ENCODE assay signal across 10 cellular contexts in the genomic region with DNA sequence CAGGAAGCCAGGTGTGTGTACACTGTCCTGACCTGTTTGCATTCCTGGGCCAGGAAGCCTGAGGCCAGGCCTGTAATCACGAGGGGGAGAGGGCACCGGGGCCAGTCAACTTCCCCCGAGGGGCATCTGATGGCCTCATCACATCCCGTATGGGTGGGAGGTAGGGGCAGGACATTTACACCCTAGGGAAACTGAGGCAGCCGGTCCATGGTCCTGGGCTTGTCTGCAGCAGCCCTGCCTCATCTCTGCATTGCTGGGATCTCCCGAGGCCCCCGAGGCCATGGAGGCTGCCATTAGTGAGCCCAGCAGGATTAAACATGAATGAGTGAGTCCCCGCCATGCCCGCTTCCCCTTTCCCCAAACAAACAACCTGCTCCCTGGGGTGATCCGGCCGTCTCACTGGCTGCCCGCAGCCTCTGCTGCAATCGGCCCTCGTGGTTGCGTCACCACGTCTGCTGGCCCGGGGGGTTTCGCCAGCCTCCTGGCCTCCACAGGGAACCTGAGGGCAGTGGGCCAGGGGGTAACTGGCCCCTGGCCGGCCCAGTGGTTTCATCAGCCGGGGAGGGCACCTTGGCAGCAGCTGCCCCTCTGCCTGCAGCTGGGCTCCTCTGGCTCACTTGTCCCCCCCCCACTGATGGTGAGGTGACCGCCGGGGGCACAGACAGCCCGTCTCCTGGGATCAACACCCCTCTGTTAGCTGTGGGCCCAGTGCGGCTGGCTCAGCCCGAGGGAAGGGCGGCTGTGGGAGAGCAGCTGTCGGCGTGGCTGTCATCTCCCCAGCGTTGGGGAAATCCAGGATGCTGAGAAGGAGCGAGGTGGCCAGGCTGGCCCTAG.
A peak's percentile ranks its signal among the peaks of the same experiment; 100 is the strongest.
DNase-seq lines count a peak whose midpoint lies in the region; ATAC-seq, FAIRE-seq and TF ChIP-seq lines count a peak whose summit lies in the region.
"Had no signal": no experiment of that assay in that cellular context is flagged by ENCODE, and none has a peak within 500 bp of the region (broad histone marks: within the 10 kb centered on the region; RNA-seq: fewer than 3 reads in every experiment).

No MANE protein-coding gene starts in this region.

- H3K14ac ChIP-seq in H1 (ENCODE audit: insufficient read length), result no peak overlapping the region

- peak overlapping the region; percentile 14; the same call in 1 of the 2 replicates for H3K27ac ChIP-seq in H1 (ENCODE audit: low read depth, low read length)

- no peaks in the 10 kb centered on the region for H3K36me3 Mint-ChIP-seq in osteocyte (ENCODE audit: unreplicated experiment)
- H3K36me3 Mint-ChIP-seq in activated T-cell treated with anti-CD3 and anti-CD28 coated beads, Interleukin-2, amount 50 U/mL, for 4 hours (ENCODE audit: insufficient read depth), result no peaks in the 10 kb centered on the region

- H3K27me3 Mint-ChIP-seq in osteocyte (ENCODE audit: unreplicated experiment), result no peaks in the 10 kb centered on the region
- no peaks in the 10 kb centered on the region for H3K27me3 Mint-ChIP-seq in activated T-cell treated with anti-CD3 and anti-CD28 coated beads, Interleukin-2, amount 50 U/mL, for 4 hours (ENCODE audit: low read depth)

- 75% methylated on average over 27 of the region's 30 CpGs; no CpG with 5 or more reads in 1 of the 2 experiments for WGBS in H1 (ENCODE audit: extremely low coverage in 1 of 2, insufficient coverage in 1 of 2, insufficient read length in 1 of 2, insufficient replicate concordance in 2 of 2, low coverage in 1 of 2, low lambda C conversion rate in 2 of 2, missing lambda C conversion rate in 1 of 2), 2 experiments

- in situ Hi-C loops in GM13976 (cut with MboI; ENCODE audit: low sequenced_read_pairs, unreplicated experiment), result no loop called here

- no peak for TF ChIP-seq RAD21 in H1 (IDR thresholded peaks at IDR 0.05 in 1 of 2, conservative IDR thresholded peaks at IDR 0.05 in 1 of 2; ENCODE audit: low read depth in 2 of 2, low read length in 2 of 2)

- no peak overlapping the region for H3K23ac ChIP-seq in H1 (ENCODE audit: insufficient read length)

- peak overlapping the region; percentile 87 for H3K27ac Mint-ChIP-seq in osteocyte (ENCODE audit: unreplicated experiment)

- H2BK20ac ChIP-seq in H1 (ENCODE audit: low read length), result peak overlapping the region; percentile 55; the same call in 1 of the 2 replicates

- no peaks in the 10 kb centered on the region for H3K9me3 Mint-ChIP-seq in osteocyte (ENCODE audit: unreplicated experiment)
- H3K9me3 Mint-ChIP-seq in activated T-cell treated with anti-CD3 and anti-CD28 coated beads, Interleukin-2, amount 50 U/mL, for 4 hours, result no peaks in the 10 kb centered on the region

- peaks cover 0 to 10% of the 10 kb centered on the region in 2 experiments for H4K20me1 ChIP-seq in H1 (replicated peaks in 1 of 2; ENCODE audit: control insufficient read depth in 1 of 2, insufficient read depth in 2 of 2, low read length in 2 of 2)

- H3K4me3 ChIP-seq in H1 (ENCODE audit: extremely low read depth in 1 of 4, insufficient read depth in 2 of 4, low read depth in 3 of 4, low read length in 4 of 4), result no peak overlapping the region
- H3K4me3 ChIP-seq: pancreas, Peyer's patch had no signal

- peak overlapping the region; percentile 85 for H4K91ac ChIP-seq in H1 (replicated peaks; ENCODE audit: insufficient read length, low read length)

- CTCF ChIA-PET in H1 (lab: Charles Lee; ENCODE audit: partially characterized antibody), result interaction anchor here (1.0 to 9.8 kb wide), 23 partner anchors 9 to 273 kb away, joined by 3 to 153 read pairs (median 6); no protein-coding TSS in a partner anchor

- ATAC-seq in activated T-cell treated with anti-CD3 and anti-CD28 coated beads, Interleukin-2, amount 50 U/mL, for 4 hours, result no peak
- ATAC-seq in GM18907 (IDR thresholded peaks at IDR 0.05; ENCODE audit: unreplicated experiment), result no peak

- H3K4me3 Mint-ChIP-seq in osteocyte (ENCODE audit: unreplicated experiment), result peak overlapping the region; percentile 14
- H3K4me3 Mint-ChIP-seq in activated T-cell treated with anti-CD3 and anti-CD28 coated beads, Interleukin-2, amount 50 U/mL, for 4 hours, result no peak overlapping the region

- no peaks in the 10 kb centered on the region for H3K79me2 ChIP-seq in H1 (ENCODE audit: control insufficient read depth in 1 of 2, insufficient read depth in 2 of 2, low read length in 2 of 2)

- no peak overlapping the region for H3K4me2 ChIP-seq in H1 (ENCODE audit: insufficient read depth in 1 of 2, low read depth in 2 of 2, low read length in 2 of 2)

- 0 out of 2 replicates have a peak, but pooled peaks cover 4% of the 10 kb centered on the region for H3K79me1 ChIP-seq in H1 (ENCODE audit: low read depth, low read length)

- H4K5ac ChIP-seq in H1 (ENCODE audit: insufficient read length, low read depth, low read length), result no peak overlapping the region

- peak overlapping the region; percentile 92; the same call in 1 of the 2 replicates for H2BK5ac ChIP-seq in H1 (ENCODE audit: low read depth, low read length)

- POLR2A ChIA-PET in H1 (lab: Charles Lee; ENCODE audit: partially characterized antibody), result interaction anchor here (0.8 to 2.4 kb wide), 2 partner anchors 27 to 71 kb away, joined by 3 to 7 read pairs; no protein-coding TSS in a partner anchor

- TF ChIP-seq EP300 in H1 (IDR thresholded peaks at IDR 0.05; ENCODE audit: borderline replicate concordance in 1 of 2, low read depth in 2 of 2, low read length in 2 of 2), result no peak

- no peaks in the 10 kb centered on the region for H3K27me3 ChIP-seq in H1 (replicated peaks in 1 of 4; ENCODE audit: control insufficient read depth in 3 of 4, extremely low read depth in 1 of 4, insufficient read depth in 3 of 4, low read length in 3 of 4)
- H3K27me3 ChIP-seq: pancreas, Peyer's patch had no signal

- FAIRE-seq in H1 (lab: Jason Lieb, UNC), result no peak
- FAIRE-seq: pancreas had no signal

- DNase-seq in ELR (ENCODE audit: low read depth) (peak; percentile 35), NCI-H226 (peak; percentile 51), H1 (ENCODE audit: low read depth in 1 of 2, low spot score in 2 of 2) (no peak), osteocyte (ENCODE audit: extremely low spot score, unreplicated experiment) (peak; percentile 92), GM13976 (ENCODE audit: low spot score) (no peak)
- DNase-seq in activated T-cell treated with anti-CD3 and anti-CD28 coated beads, Interleukin-2, amount 50 U/mL, for 4 hours, result no peak
- no peak for DNase-seq in activated CD4-positive, alpha-beta T cell treated with anti-CD3 and anti-CD28 coated beads, Interleukin-2, amount 50 U/mL, for 48 hours

- H3K23me2 ChIP-seq in H1 (ENCODE audit: low read depth, low read length), result peaks cover 5% of the 10 kb centered on the region

- peak overlapping the region; percentile 44; the same call in 1 of the 2 replicates for H2AK5ac ChIP-seq in H1 (ENCODE audit: low read depth, low read length)

- no peak overlapping the region for H2AFZ ChIP-seq in H1 (ENCODE audit: low read length)

- H3K4me1 ChIP-seq in H1 (replicated peaks in 1 of 4; ENCODE audit: control insufficient read depth in 3 of 4, insufficient read depth in 4 of 4, low read length in 3 of 4), result peaks cover 6 to 37% (median 18%) of the 10 kb centered on the region in 4 experiments

- peak overlapping the region; percentile 75 for H4K8ac ChIP-seq in H1 (ENCODE audit: extremely low read depth, insufficient read depth, low read length)

- H3K18ac ChIP-seq in H1 (ENCODE audit: extremely low read depth, low read length), result peak overlapping the region; percentile 83

- no peak for TF ChIP-seq POLR2A in H1 (IDR thresholded peaks at IDR 0.05; ENCODE audit: control extremely low read depth in 1 of 2, low read depth in 2 of 2, low read length in 2 of 2)

- H3K4me1 Mint-ChIP-seq in osteocyte (ENCODE audit: unreplicated experiment), result peaks cover 45% of the 10 kb centered on the region
- no peaks in the 10 kb centered on the region for H3K4me1 Mint-ChIP-seq in activated T-cell treated with anti-CD3 and anti-CD28 coated beads, Interleukin-2, amount 50 U/mL, for 4 hours (ENCODE audit: low read depth)

- H3K9me3 ChIP-seq in H1 (ENCODE audit: insufficient read depth in 2 of 2, low read depth in 1 of 2, low read length in 1 of 2), result no peaks in the 10 kb centered on the region
- H3K9me3 ChIP-seq: pancreas, Peyer's patch had no signal

- H2BK15ac ChIP-seq in H1 (ENCODE audit: low read length), result no peak overlapping the region

- no peaks in the 10 kb centered on the region for H3K36me3 ChIP-seq in H1 (ENCODE audit: control insufficient read depth in 2 of 4, insufficient read depth in 4 of 4, low read length in 3 of 4)
- H3K36me3 ChIP-seq: pancreas, Peyer's patch had no signal

- peak overlapping the region; percentile 100 for H2BK12ac ChIP-seq in H1 (ENCODE audit: low read depth, low read length)

- peak overlapping the region; percentile 44 for H3K4ac ChIP-seq in H1 (replicated peaks; ENCODE audit: insufficient read length, low read depth, low read length)

- TF ChIP-seq CTCF in H1 (IDR thresholded peaks at IDR 0.05; ENCODE audit: control extremely low read depth in 1 of 3, insufficient read depth in 1 of 3, low read depth in 1 of 3, low read length in 3 of 3) (no peak), osteocyte (IDR thresholded peaks at IDR 0.05) (no peak), GM13976 (IDR thresholded peaks at IDR 0.05; ENCODE audit: borderline replicate concordance, control extremely low read depth, extremely low read depth, insufficient read depth, missing control alignments) (no peak)

- H3K9ac ChIP-seq in H1 (replicated peaks in 1 of 4; ENCODE audit: extremely low read depth in 1 of 4, low read depth in 3 of 4, low read length in 3 of 4), result no peak overlapping the region

- no peak overlapping the region for H3K56ac ChIP-seq in H1 (replicated peaks; ENCODE audit: insufficient read length, low read depth, low read length)

- H2BK120ac ChIP-seq in H1 (replicated peaks; ENCODE audit: low read depth, low read length), result peak overlapping the region; percentile 49

TF ChIP-seq in H1, 55 proteins besides CTCF, POLR2A, EP300 and RAD21:
- TF ChIP-seq CEBPB (IDR thresholded peaks at IDR 0.05; ENCODE audit: low read depth, low read length) (peak; percentile 97), YY1 (IDR thresholded peaks at IDR 0.05; ENCODE audit: low read depth, low read length) (no peak), JUND (IDR thresholded peaks at IDR 0.05; ENCODE audit: low read length) (peak; percentile 42; the same call in 1 of the 2 replicates), KDM1A (IDR thresholded peaks at IDR 0.05; ENCODE audit: borderline replicate concordance, low read length) (no peak)
- TF ChIP-seq, protein P1, sequence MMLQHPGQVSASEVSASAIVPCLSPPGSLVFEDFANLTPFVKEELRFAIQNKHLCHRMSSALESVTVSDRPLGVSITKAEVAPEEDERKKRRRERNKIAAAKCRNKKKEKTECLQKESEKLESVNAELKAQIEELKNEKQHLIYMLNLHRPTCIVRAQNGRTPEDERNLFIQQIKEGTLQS (IDR thresholded peaks at IDR 0.05; ENCODE audit: insufficient read depth, low read depth, low read length), result 0 out of 2 replicates have a peak, but pooled peaks have one; percentile 20

Comparison
In these comparisons a context has a peak if more than half of its experiments do, and no peak if none do; other contexts are left out.
1. DNase-seq: peak in ELR (single experiment), NCI-H226 (single experiment) and osteocyte (single experiment); none in H1 (0 of 2), activated T-cell treated with anti-CD3 and anti-CD28 coated beads, Interleukin-2, amount 50 U/mL, for 4 hours (single experiment), activated CD4-positive, alpha-beta T cell treated with anti-CD3 and anti-CD28 coated beads, Interleukin-2, amount 50 U/mL, for 48 hours (0 of 2) and GM13976 (single experiment).